Comparison of ENCODE assay signal across 9 cellular contexts in genomic region chr5:471750-472058, GRCh38. TPM values are rescaled to one million over a fixed set of nuclear protein-coding genes. Genes with fewer than 3 reads are reported as not detected.
A peak's percentile ranks its signal among the peaks of the same experiment; 100 is the strongest.
DNase-seq lines count a peak whose midpoint lies in the region; ATAC-seq, FAIRE-seq and TF ChIP-seq lines count a peak whose summit lies in the region.
"Had no signal": no experiment of that assay in that cellular context is flagged by ENCODE, and none has a peak within 500 bp of the region (broad histone marks: within the 10 kb centered on the region; RNA-seq: fewer than 3 reads in every experiment).

No MANE protein-coding gene starts in this region.

- H3K27me3 Mint-ChIP-seq in astrocyte (ENCODE audit: low read depth, unreplicated experiment), result peaks cover 2% of the 10 kb centered on the region

- H3K4me1 Mint-ChIP-seq in astrocyte (ENCODE audit: low read depth, unreplicated experiment), result peaks cover 4% of the 10 kb centered on the region

- H3K36me3 ChIP-seq in HUES48 (ENCODE audit: control insufficient read depth, insufficient read depth, low read length) (peaks cover 6% of the 10 kb centered on the region), astrocyte (ENCODE audit: insufficient read depth, low read length) (peaks cover 8% of the 10 kb centered on the region), mucosa of rectum (ENCODE audit: control insufficient read depth in 2 of 2, insufficient read depth in 2 of 2, low read length in 2 of 2) (peaks cover 0 to 14% of the 10 kb centered on the region in 2 donors)

- no peak for DNase-seq in AG04449 (ENCODE audit: low read depth, low spot score)
- no peak for DNase-seq in astrocyte (ENCODE audit: low read depth)
- DNase-seq in NCI-H2029 (lab: John Stamatoyannopoulos, UW), result no peak
- no peak for DNase-seq in ACHN
- no peak for DNase-seq in middle frontal gyrus (ENCODE audit: extremely low spot score, low spot score)
- DNase-seq: NCI-H2081 treated with DMSO at 0.1 percent for 48 hours had no signal

- H3K27ac Mint-ChIP-seq in astrocyte (ENCODE audit: unreplicated experiment), result no peak overlapping the region

- H3K27ac ChIP-seq in HUES48 (ENCODE audit: low read depth, low read length) (no peak overlapping the region), astrocyte (ENCODE audit: low read depth, low read length) (no peak overlapping the region), mucosa of rectum (ENCODE audit: low read depth in 2 of 2, low read length in 2 of 2) (no peak overlapping the region)

- POLR2A ChIA-PET in AG04449 (lab: Yijun Ruan, JAX), result interaction anchor here (0.6 to 1.0 kb wide), 3 partner anchors 22 to 155 kb away, joined by 3 read pairs; no protein-coding TSS in a partner anchor

- peak overlapping the region; percentile 71 for H3K4me3 ChIP-seq in AG04449 (ENCODE audit: low read depth, low read length)
- peak overlapping the region; percentile 76; the same call in 1 of the 2 replicates for H3K4me3 ChIP-seq in HUES48 (ENCODE audit: low read depth, low read length)
- peak overlapping the region; percentile 78 for H3K4me3 ChIP-seq in astrocyte (ENCODE audit: insufficient read depth, low read depth, low read length)
- H3K4me3 ChIP-seq in mucosa of rectum (ENCODE audit: low read length in 2 of 2), result peak overlapping the region; percentile 73 to 79

- peak overlapping the region; percentile 74 for H3K4me3 Mint-ChIP-seq in astrocyte (ENCODE audit: unreplicated experiment)

- peaks cover 4% of the 10 kb centered on the region; the same call in 1 of the 2 replicates for H3K4me1 ChIP-seq in HUES48 (ENCODE audit: control insufficient read depth, insufficient read depth, low read length)
- peaks cover 17% of the 10 kb centered on the region for H3K4me1 ChIP-seq in astrocyte (ENCODE audit: insufficient read depth, low read length)
- H3K4me1 ChIP-seq in mucosa of rectum (ENCODE audit: control insufficient read depth in 2 of 2, insufficient read depth in 2 of 2, low read length in 2 of 2), result peaks cover 16 to 24% of the 10 kb centered on the region in 2 donors

- peak overlapping the region; percentile 98 for H3K4me2 ChIP-seq in astrocyte (ENCODE audit: low read length)

- peaks cover 20% of the 10 kb centered on the region for H3K79me2 ChIP-seq in astrocyte (ENCODE audit: insufficient read depth, low read length)

- H3K9me3 Mint-ChIP-seq in astrocyte (ENCODE audit: unreplicated experiment), result no peaks in the 10 kb centered on the region

- no peak for FAIRE-seq in astrocyte (lab: Jason Lieb, UNC)

- in situ Hi-C loops in ACHN (cut with HindIII; ENCODE audit: low pct_ligation_motif_present, low pct_unique_long_range_greater_than_20kb, low sequenced_read_pairs), result no loop called here

- H3K27me3 ChIP-seq in HUES48 (ENCODE audit: control insufficient read depth, insufficient read depth, low read length), result peaks cover 30% of the 10 kb centered on the region
- peaks cover 6% of the 10 kb centered on the region for H3K27me3 ChIP-seq in astrocyte (ENCODE audit: insufficient read depth, low read length)
- peaks cover 16 to 17% of the 10 kb centered on the region in 2 donors for H3K27me3 ChIP-seq in mucosa of rectum (ENCODE audit: control insufficient read depth in 2 of 2, insufficient read depth in 2 of 2, low read length in 2 of 2)

- CTCF ChIA-PET in AG04449 (lab: Yijun Ruan, JAX), result interaction anchor here (1.3 to 3.4 kb wide), 3 partner anchors 21 to 155 kb away, joined by 4 to 17 read pairs (median 10); no protein-coding TSS in a partner anchor

- H3K9me3 ChIP-seq in HUES48 (ENCODE audit: control insufficient read depth, insufficient read depth, low read length) (no peaks in the 10 kb centered on the region), astrocyte (ENCODE audit: insufficient read depth, low read depth, low read length) (no peaks in the 10 kb centered on the region), mucosa of rectum (ENCODE audit: control insufficient read depth in 2 of 2, low read length in 2 of 2) (no peaks in the 10 kb centered on the region)

- H4K20me1 ChIP-seq in astrocyte (ENCODE audit: insufficient read depth, low read length), result peaks cover 28% of the 10 kb centered on the region

- ATAC-seq in HG02798 (IDR thresholded peaks at IDR 0.05; ENCODE audit: poor library complexity, unreplicated experiment), result no peak

- TF ChIP-seq CTCF in AG04449 (IDR thresholded peaks at IDR 0.05; ENCODE audit: insufficient read depth, low read length, missing control alignments), result no peak
- TF ChIP-seq CTCF in astrocyte (IDR thresholded peaks at IDR 0.05; ENCODE audit: insufficient read depth, low read depth, low read length), result no peak

- H2AFZ ChIP-seq in astrocyte (ENCODE audit: low read depth, low read length), result no peak overlapping the region

- peaks cover 7% of the 10 kb centered on the region for H3K36me3 Mint-ChIP-seq in astrocyte (ENCODE audit: low read depth, unreplicated experiment)

- H3K9ac ChIP-seq in HUES48 (ENCODE audit: low read depth, low read length) (no peak overlapping the region), astrocyte (ENCODE audit: low read length) (peak overlapping the region; percentile 88), mucosa of rectum (ENCODE audit: low read depth in 1 of 2, low read length in 2 of 2) (peak overlapping the region; percentile 60 to 83)

RNA-seq across cellular contexts. Expression of gene EXOC3, which starts 28.7 kb away (rescaled TPM):
- 36.7 and 37.9 TPM in 2 replicates for total RNA-seq in astrocyte

RNA-seq across cellular contexts. Expression of gene SLC9A3, which starts 52.5 kb away (rescaled TPM):
- 1.0 and 1.1 TPM in 2 replicates for total RNA-seq in astrocyte
